23 cellular contexts compared by ENCODE assay signal in genomic region chr10:69376662-69377061, GRCh38. TPM values are rescaled to one million over a fixed set of nuclear protein-coding genes. Genes with fewer than 3 reads are reported as not detected.
DNase-seq lines count a peak whose midpoint lies in the region; ATAC-seq and TF ChIP-seq lines count a peak whose summit lies in the region.
"Had no signal": no experiment of that assay in that cellular context is flagged by ENCODE, and none has a peak within 500 bp of the region (broad histone marks: within the 10 kb centered on the region; RNA-seq: fewer than 3 reads in every experiment).

No MANE protein-coding gene starts in this region.

- peak overlapping the region; percentile 10 for H3K56ac ChIP-seq in mesendoderm (ENCODE audit: low read length)

- H3K4me3 ChIP-seq in mammary epithelial cell (replicated peaks in 1 of 3; ENCODE audit: insufficient read depth in 1 of 3, low read depth in 2 of 3, low read length in 3 of 3), result no peak overlapping the region
- H3K4me3 ChIP-seq in mesendoderm (ENCODE audit: low read length), result no peak overlapping the region
- H3K4me3 ChIP-seq in upper lobe of right lung, result no peak overlapping the region
- H3K4me3 ChIP-seq: BLaER1 treated with 17β-estradiol and CSF1 and Interleukin-3, amounts not matched to agents 10 nM and 100 nM; colonic mucosa; GM12878; HAP-1 had no signal

- WGBS in mammary epithelial cell (ENCODE audit: low coverage, missing lambda C conversion rate), result 95% methylated on average over 11 of the region's 11 CpGs
- no CpG with 5 or more reads among the region's 11 CpGs for WGBS in mesendoderm (ENCODE audit: extremely low coverage, insufficient coverage, low lambda C conversion rate)

- H2AFZ ChIP-seq in mammary epithelial cell (ENCODE audit: low read depth, low read length), result no peak overlapping the region

- no peaks in the 10 kb centered on the region for H4K20me1 ChIP-seq in mammary epithelial cell (ENCODE audit: insufficient read depth, low read length)

- no peak for ATAC-seq in upper lobe of right lung
- ATAC-seq: GM12878 had no signal

- no peak overlapping the region for H2BK120ac ChIP-seq in mesendoderm (ENCODE audit: low read depth, low read length)

- H3K4ac ChIP-seq in mesendoderm (ENCODE audit: low read depth, low read length), result no peak overlapping the region

- H3K4me3 Mint-ChIP-seq in MCF 10A (ENCODE audit: unreplicated experiment), result no peak overlapping the region
- H3K4me3 Mint-ChIP-seq in chondrocyte (ENCODE audit: unreplicated experiment), result no peak overlapping the region
- H3K4me3 Mint-ChIP-seq: activated naive CD4-positive, alpha-beta T cell treated with anti-CD3 and anti-CD28 coated beads, Interleukin-2, amount 10 ng/mL, durations not matched to agents 7 days and 5 days; type B pancreatic cell had no signal

- H2BK5ac ChIP-seq in mesendoderm (ENCODE audit: low read length), result no peak overlapping the region

- H3K27me3 ChIP-seq in mammary epithelial cell (ENCODE audit: insufficient read depth, low read length) (no peaks in the 10 kb centered on the region), mesendoderm (ENCODE audit: insufficient read depth, low read length, poor library complexity) (no peaks in the 10 kb centered on the region), upper lobe of right lung (no peaks in the 10 kb centered on the region)
- H3K27me3 ChIP-seq: BLaER1 treated with 17β-estradiol and CSF1 and Interleukin-3, amounts not matched to agents 10 nM and 100 nM; colonic mucosa had no signal

- H3K9me3 Mint-ChIP-seq in MCF 10A (ENCODE audit: unreplicated experiment), result no peaks in the 10 kb centered on the region
- no peaks in the 10 kb centered on the region for H3K9me3 Mint-ChIP-seq in chondrocyte (ENCODE audit: low read depth)
- H3K9me3 Mint-ChIP-seq: activated naive CD4-positive, alpha-beta T cell treated with anti-CD3 and anti-CD28 coated beads, Interleukin-2, amount 10 ng/mL, durations not matched to agents 7 days and 5 days; type B pancreatic cell had no signal

- DNase-seq in MCF 10A (ENCODE audit: unreplicated experiment) (no peak), mammary epithelial cell (no peak), chondrocyte (ENCODE audit: low spot score) (peak; percentile 81), mesendoderm (peak; percentile 26), upper lobe of right lung (no peak), DMS114 treated with DMSO at 0.1 percent for 48 hours (lab: John Stamatoyannopoulos, UW; ENCODE audit: unreplicated experiment) (no peak), caudate nucleus (lab: John Stamatoyannopoulos, UW) (no peak), HEK293T (ENCODE audit: extremely low spot score) (no peak)
- DNase-seq: activated naive CD4-positive, alpha-beta T cell treated with anti-CD3 and anti-CD28 coated beads, Interleukin-2, amount 10 ng/mL, durations not matched to agents 7 days and 5 days; activated T-cell treated with anti-CD3 and anti-CD28 coated beads for 4 hours; colonic mucosa; DMS 273 treated with DMSO at 0.1 percent for 48 hours; foreskin melanocyte; GDM1; NCI-H1436; SHP77 treated with DMSO at 0.1 percent for 48 hours; stimulated activated naive CD4-positive, alpha-beta T cell; T-helper 1 cell had no signal

- H3K79me2 ChIP-seq in mammary epithelial cell (ENCODE audit: insufficient read depth, low read length), result peaks cover 50% of the 10 kb centered on the region
- peaks cover 4% of the 10 kb centered on the region for H3K79me2 ChIP-seq in mesendoderm (ENCODE audit: control insufficient read depth, insufficient read depth, low read length)

- H3K36me3 Mint-ChIP-seq in MCF 10A (ENCODE audit: insufficient read depth, unreplicated experiment) (peaks cover 73% of the 10 kb centered on the region), chondrocyte (ENCODE audit: low read depth) (peaks cover 25% of the 10 kb centered on the region)

- no peaks in the 10 kb centered on the region for H3K9me3 ChIP-seq in mammary epithelial cell (replicated peaks; ENCODE audit: insufficient read depth, low read length)
- no peaks in the 10 kb centered on the region for H3K9me3 ChIP-seq in upper lobe of right lung
- H3K9me3 ChIP-seq: BLaER1 treated with 17β-estradiol and CSF1 and Interleukin-3, amounts not matched to agents 10 nM and 100 nM; colonic mucosa; HAP-1 had no signal

- H3K18ac ChIP-seq in mesendoderm (ENCODE audit: low read length), result no peak overlapping the region

- dilution Hi-C loops in mammary epithelial cell (cut with HindIII; ENCODE audit: low sequenced_read_pairs), result no loop called here

- H3K23ac ChIP-seq in mesendoderm (ENCODE audit: low read length), result no peak overlapping the region

- POLR2A ChIA-PET in MCF 10A (lab: Yijun Ruan, JAX) (interaction anchor here (0.8 to 4.7 kb wide), 9 partner anchors 9 to 59 kb away, joined by 3 to 84 read pairs (median 10); no protein-coding TSS in a partner anchor), HEK293T (lab: Yijun Ruan, JAX) (no interaction called here)

- peaks cover 41% of the 10 kb centered on the region for H3K4me1 Mint-ChIP-seq in MCF 10A (ENCODE audit: insufficient read depth, unreplicated experiment)
- peaks cover 11% of the 10 kb centered on the region for H3K4me1 Mint-ChIP-seq in chondrocyte (ENCODE audit: low read depth)

- H4K8ac ChIP-seq in mesendoderm (ENCODE audit: low read depth, low read length), result no peak overlapping the region

- BruUV-seq in MCF 10A (replicated peaks; lab: Mats Ljungman, UMichigan), result no TSS peak
- BruUV-seq in mammary epithelial cell (replicated peaks; lab: Mats Ljungman, UMichigan), result no TSS peak

- TF ChIP-seq CTCF in MCF 10A (IDR thresholded peaks at IDR 0.05; ENCODE audit: unreplicated experiment) (no peak), mammary epithelial cell (conservative IDR thresholded peaks at IDR 0.05 in 1 of 2, IDR thresholded peaks at IDR 0.05 in 1 of 2; ENCODE audit: extremely low read depth in 1 of 2, insufficient read depth in 1 of 2, low read depth in 1 of 2, low read length in 2 of 2) (no peak), chondrocyte (IDR thresholded peaks at IDR 0.05) (no peak), upper lobe of right lung (IDR thresholded peaks at IDR 0.05) (no peak)

- no peak overlapping the region for H3K27ac ChIP-seq in mammary epithelial cell (ENCODE audit: insufficient read depth, low read depth, low read length)
- no peak overlapping the region for H3K27ac ChIP-seq in mesendoderm (ENCODE audit: low read depth, low read length)
- peak overlapping the region; percentile 36 for H3K27ac ChIP-seq in upper lobe of right lung
- H3K27ac ChIP-seq in caudate nucleus (ENCODE audit: low read depth, low read length), result no peak overlapping the region
- H3K27ac ChIP-seq: colonic mucosa had no signal

- H3K36me3 ChIP-seq in mammary epithelial cell (ENCODE audit: insufficient read depth, low read length) (peaks cover 28% of the 10 kb centered on the region), mesendoderm (ENCODE audit: control insufficient read depth, insufficient read depth, low read length) (peaks cover 24% of the 10 kb centered on the region), upper lobe of right lung (peaks cover 72% of the 10 kb centered on the region)

- H4K5ac ChIP-seq in mesendoderm (ENCODE audit: low read length), result no peak overlapping the region

- peaks cover 22% of the 10 kb centered on the region for H3K4me1 ChIP-seq in mammary epithelial cell (ENCODE audit: insufficient read depth, low read length)
- H3K4me1 ChIP-seq in mesendoderm (ENCODE audit: control insufficient read depth, low read depth, low read length), result peaks cover 4% of the 10 kb centered on the region
- H3K4me1 ChIP-seq in upper lobe of right lung, result peaks cover 34% of the 10 kb centered on the region
- H3K4me1 ChIP-seq: BLaER1 treated with 17β-estradiol and CSF1 and Interleukin-3, amounts not matched to agents 10 nM and 100 nM; colonic mucosa; HAP-1 had no signal

- H3K27me3 Mint-ChIP-seq in MCF 10A (ENCODE audit: insufficient read depth, unreplicated experiment) (no peaks in the 10 kb centered on the region), chondrocyte (ENCODE audit: low read depth) (no peaks in the 10 kb centered on the region)
- H3K27me3 Mint-ChIP-seq: activated naive CD4-positive, alpha-beta T cell treated with anti-CD3 and anti-CD28 coated beads, Interleukin-2, amount 10 ng/mL, durations not matched to agents 7 days and 5 days; type B pancreatic cell had no signal

- no peak overlapping the region for H3K4me2 ChIP-seq in mammary epithelial cell (ENCODE audit: insufficient read depth, low read depth, low read length)
- no peak overlapping the region for H3K4me2 ChIP-seq in mesendoderm (ENCODE audit: low read length)
- H3K4me2 ChIP-seq: BLaER1 treated with 17β-estradiol and CSF1 and Interleukin-3, amounts not matched to agents 10 nM and 100 nM had no signal

- H3K9ac ChIP-seq in mammary epithelial cell (ENCODE audit: insufficient read depth, low read length), result no peak overlapping the region
- no peak overlapping the region for H3K9ac ChIP-seq in mesendoderm (ENCODE audit: low read length)
- H3K9ac ChIP-seq: BLaER1 treated with 17β-estradiol and CSF1 and Interleukin-3, amounts not matched to agents 10 nM and 100 nM had no signal

- no peak overlapping the region for H2AK5ac ChIP-seq in mesendoderm (ENCODE audit: low read length)

- in situ Hi-C loops in mammary epithelial cell (cut with MboI; ENCODE audit: low sequenced_read_pairs in 2 of 2), result no loop called here

- peaks cover 29% of the 10 kb centered on the region for H3K79me1 ChIP-seq in mesendoderm (ENCODE audit: low read length)

- CTCF ChIA-PET in MCF 10A (lab: Yijun Ruan, JAX) (interaction anchor here (1.0 to 2.5 kb wide), 4 partner anchors 10 to 143 kb away, joined by 3 to 13 read pairs (median 7); no protein-coding TSS in a partner anchor), mammary epithelial cell (lab: Charles Lee; ENCODE audit: low non-redundant PET) (no interaction called here), HEK293T (lab: Yijun Ruan, JAX) (interaction anchor here (0.6 kb wide), 1 partner anchor 350 kb away, joined by 4 read pairs; no protein-coding TSS in a partner anchor)

- intact Hi-C loops in MCF 10A (cut with micrococcal nuclease) (loop anchor here (5.0 kb wide), 1 partner anchor 39 kb away; no protein-coding TSS in a partner anchor), mammary epithelial cell (cut with micrococcal nuclease) (no loop called here), upper lobe of right lung (cut with DNase I) (loop anchor here (10.0 kb wide), 1 partner anchor 52 kb away; no protein-coding TSS in a partner anchor)

- H2BK15ac ChIP-seq in mesendoderm (replicated peaks; ENCODE audit: low read depth), result no peak overlapping the region

- H3K27ac Mint-ChIP-seq in MCF 10A (ENCODE audit: low read depth, unreplicated experiment) (peak overlapping the region; percentile 77), chondrocyte (ENCODE audit: unreplicated experiment) (no peak overlapping the region)
- H3K27ac Mint-ChIP-seq: activated naive CD4-positive, alpha-beta T cell treated with anti-CD3 and anti-CD28 coated beads, Interleukin-2, amount 10 ng/mL, durations not matched to agents 7 days and 5 days; type B pancreatic cell had no signal

RNA-seq across cellular contexts. Expression of gene TACR2, which starts 40.1 kb away (rescaled TPM):
- total RNA-seq in MCF 10A (2022) (not detected in 2 replicates), mammary epithelial cell (not detected), chondrocyte (not detected in 3 replicates), upper lobe of right lung (0.90 TPM)
- polyA plus RNA-seq in mammary epithelial cell, result 0.08 TPM
- polyA minus RNA-seq in mammary epithelial cell, result not detected
- polyA plus RNA-seq in mesendoderm (2013, experiment 1 of 2), result 0.01 TPM
- polyA plus RNA-seq in mesendoderm (2013, experiment 2 of 2), result 0.03 TPM
- total RNA-seq: astrocyte, GM12878 had no signal

Comparison
In these comparisons a context has a peak if more than half of its experiments do, and no peak if none do; other contexts are left out.
1. DNase-seq: peak in chondrocyte (single experiment) and mesendoderm (single experiment); none in MCF 10A (single experiment), mammary epithelial cell (single experiment), upper lobe of right lung (single experiment), DMS114 treated with DMSO at 0.1 percent for 48 hours (single experiment), caudate nucleus (0 of 61) and HEK293T (single experiment).